Comparison of ENCODE assay signal across 23 cellular contexts in genomic region chr10:116702165-116702564, GRCh38. TPM values are rescaled to one million over a fixed set of nuclear protein-coding genes. Genes with fewer than 3 reads are reported as not detected.
DNase-seq lines count a peak whose midpoint lies in the region; ATAC-seq, FAIRE-seq and TF ChIP-seq lines count a peak whose summit lies in the region.
"Had no signal": no experiment of that assay in that cellular context is flagged by ENCODE, and none has a peak within 500 bp of the region (broad histone marks: within the 10 kb centered on the region; RNA-seq: fewer than 3 reads in every experiment).

No MANE protein-coding gene starts in this region.

- intact Hi-C loops in cardiac septum (cut with DNase I) (no loop called here), left cardiac atrium (cut with DNase I) (no loop called here), HepG2 (cut with micrococcal nuclease; ENCODE audit: unreplicated experiment) (no loop called here), sigmoid colon (cut with DNase I) (no loop called here)

- H3K4me1 ChIP-seq in HepG2 (ENCODE audit: insufficient read depth, low read length) (no peaks in the 10 kb centered on the region), sigmoid colon (no peaks in the 10 kb centered on the region)
- H3K4me1 ChIP-seq: BLaER1, Caco-2 had no signal

- no TSS peak for BruUV-seq in HepG2 (replicated peaks; lab: Mats Ljungman, UMichigan)

- DNase-seq in cardiac septum (ENCODE audit: low spot score) = peak; percentile 63
- DNase-seq in left cardiac atrium = no peak
- no peak for DNase-seq in HepG2 (ENCODE audit: low spot score)
- peak; percentile 46 for DNase-seq in sigmoid colon
- DNase-seq in activated effector memory CD4-positive, alpha-beta T cell treated with Interleukin-2 at 50 U/mL for 16 hours = no peak
- DNase-seq: Caco-2; CD4-positive, CD25-positive, alpha-beta regulatory T cell; CD8-positive, alpha-beta T cell; DMS153; DND-41; GM23248; H7; HCEC 1CT had no signal

- TF ChIP-seq EP300 in HepG2 (IDR thresholded peaks at IDR 0.05; ENCODE audit: low read depth in 2 of 2, low read length in 2 of 2) (no peak), HepG2 (CRISPR knock-in tag; IDR thresholded peaks at IDR 0.05; ENCODE audit: borderline replicate concordance) (no peak), sigmoid colon (IDR thresholded peaks at IDR 0.05) (no peak)

- CTCF ChIA-PET in HepG2 (lab: Yijun Ruan, JAX; ENCODE audit: low intra/inter-chr PET ratio, low total read pairs) = no interaction called here

- H3K9me3 ChIP-seq in HepG2 (ENCODE audit: low read length) (no peaks in the 10 kb centered on the region), sigmoid colon (no peaks in the 10 kb centered on the region)
- H3K9me3 ChIP-seq: BLaER1, Caco-2 had no signal

- no peak for FAIRE-seq in HepG2 (lab: Jason Lieb, UNC)
- FAIRE-seq: A204.1, G401.6, GM12892, GM19239, H1 had no signal

- H4K20me1 ChIP-seq in HepG2 (ENCODE audit: insufficient read depth, low read length) = no peaks in the 10 kb centered on the region
- H4K20me1 ChIP-seq: BLaER1 had no signal

- TF ChIP-seq POLR2A in HepG2 (IDR thresholded peaks at IDR 0.05; ENCODE audit: insufficient read depth in 1 of 2, low read depth in 2 of 2, low read length in 2 of 2) = no peak
- TF ChIP-seq POLR2A in sigmoid colon (IDR thresholded peaks at IDR 0.05) = no peak

- H3K27me3 ChIP-seq in HepG2 (ENCODE audit: control insufficient read depth in 1 of 2, insufficient read depth in 2 of 2, low read length in 2 of 2) (no peaks in the 10 kb centered on the region), sigmoid colon (no peaks in the 10 kb centered on the region)
- H3K27me3 ChIP-seq: BLaER1 had no signal

- H3K36me3 ChIP-seq in HepG2 (replicated peaks in 1 of 2; ENCODE audit: control insufficient read depth in 1 of 2, insufficient read depth in 2 of 2, low read length in 2 of 2) = no peaks in the 10 kb centered on the region; a peak in 1 of 5 replicates
- peaks cover 0 to 19% (median 2%) of the 10 kb centered on the region in 4 donors for H3K36me3 ChIP-seq in sigmoid colon
- H3K36me3 ChIP-seq: BLaER1 had no signal

- no peak overlapping the region for H3K4me2 ChIP-seq in HepG2 (ENCODE audit: low read depth, low read length)
- H3K4me2 ChIP-seq: BLaER1 had no signal

- 95% methylated on average over 8 of the region's 9 CpGs for WGBS in HepG2 (ENCODE audit: low lambda C conversion rate)
- 88 to 89% methylated on average over 9 of the region's 9 CpGs for WGBS in sigmoid colon, 2 donors

- POLR2A ChIA-PET in HepG2 (lab: Yijun Ruan, JAX) = no interaction called here

- no peaks in the 10 kb centered on the region for H3K79me2 ChIP-seq in HepG2 (ENCODE audit: insufficient read depth, low read length)

- no peak overlapping the region for H2AFZ ChIP-seq in HepG2 (ENCODE audit: low read length)
- H2AFZ ChIP-seq: GM23248 had no signal

- TF ChIP-seq RAD21 in HepG2 (CRISPR knock-in tag; IDR thresholded peaks at IDR 0.05) = no peak

- ATAC-seq in left cardiac atrium (no peak), HepG2 (no peak), HG02885 (IDR thresholded peaks at IDR 0.05; ENCODE audit: poor library complexity, unreplicated experiment) (no peak), HG03571 (IDR thresholded peaks at IDR 0.05; ENCODE audit: unreplicated experiment) (no peak)
- ATAC-seq: CD8-positive, alpha-beta T cell had no signal

- no peak overlapping the region for H3K27ac ChIP-seq in HepG2 (ENCODE audit: extremely low read length, insufficient read depth, low read length)
- H3K27ac ChIP-seq in sigmoid colon = no peak overlapping the region
- H3K27ac ChIP-seq: 22Rv1, BLaER1, C4-2B, GM23248 had no signal

- in situ Hi-C loops in HepG2 (cut with HindIII; ENCODE audit: extremely low pct_ligation_motif_present, low pct_unique_long_range_greater_than_20kb) = no loop called here

- no peak overlapping the region for H3K4me3 ChIP-seq in HepG2 (replicated peaks in 1 of 3; ENCODE audit: insufficient read depth in 1 of 3, low read depth in 2 of 3, low read length in 3 of 3)
- H3K4me3 ChIP-seq in sigmoid colon = no peak overlapping the region
- H3K4me3 ChIP-seq: BLaER1, GM23248 had no signal

- no peak overlapping the region for H3K9ac ChIP-seq in HepG2 (ENCODE audit: insufficient read depth, low read depth, low read length)
- H3K9ac ChIP-seq: BLaER1, GM23248 had no signal

- TF ChIP-seq CTCF in HepG2 (CRISPR knock-in tag; IDR thresholded peaks at IDR 0.05) (no peak), sigmoid colon (IDR thresholded peaks at IDR 0.05) (no peak)

TF ChIP-seq in HepG2, 621 proteins besides CTCF, POLR2A, EP300 and RAD21:
- TF ChIP-seq ZNF121 (CRISPR knock-in tag; IDR thresholded peaks at IDR 0.05) (0 out of 2 replicates have a peak, but pooled peaks have one; percentile 2), CREB1 (IDR thresholded peaks at IDR 0.05) (no peak), CREB1 (CRISPR knock-in tag; IDR thresholded peaks at IDR 0.05) (no peak)

RNA-seq across cellular contexts. Expression of gene HSPA12A, which starts 40.2 kb away (rescaled TPM):
- 8.1 TPM for total RNA-seq in cardiac septum
- 10 to 100 TPM; 16.6 to 23.4 TPM for total RNA-seq in left cardiac atrium
- total RNA-seq in HepG2 (2016; rRNA removed; fragmentation: Illumina TruSeq; extraction: Trizol) = 12.9 and 13.6 TPM in 2 replicates
- 1.2 and 1.6 TPM in 2 replicates for total RNA-seq in HepG2 (2016; cell fraction: cytosol; rRNA removed; fragmentation: Illumina TruSeq; extraction: Trizol; ENCODE audit: low read depth)
- 11.4 and 13.0 TPM in 2 replicates for total RNA-seq in HepG2 (2016; cell fraction: insoluble cytoplasmic fraction; rRNA removed; fragmentation: Illumina TruSeq; extraction: Trizol)
- total RNA-seq in HepG2 (2016; cell fraction: membrane; rRNA removed; fragmentation: Illumina TruSeq; extraction: Trizol) = 6.0 and 6.8 TPM in 2 replicates
- 20.1 and 20.8 TPM in 2 replicates for total RNA-seq in HepG2 (2016; cell fraction: nucleus; rRNA removed; fragmentation: Illumina TruSeq; extraction: Trizol)
- polyA plus RNA-seq in HepG2 (2011; rRNA removed) = 6.2 and 6.4 TPM in 2 replicates
- 3.1 and 3.5 TPM in 2 replicates for polyA plus RNA-seq in HepG2 (2011; cell fraction: cytosol; rRNA removed)
- 17.5 and 19.4 TPM in 2 replicates for polyA plus RNA-seq in HepG2 (2011; cell fraction: nucleus; rRNA removed)
- polyA plus RNA-seq in HepG2 (2012) = 4.4 and 5.0 TPM in 2 replicates
- polyA plus RNA-seq in HepG2 (2016; cell fraction: cytosol; fragmentation: Illumina TruSeq; extraction: Trizol; ENCODE audit: low read depth) = 0.99 and 1.1 TPM in 2 replicates
- 9.9 and 11.3 TPM in 2 replicates for polyA plus RNA-seq in HepG2 (2016; cell fraction: insoluble cytoplasmic fraction; fragmentation: Illumina TruSeq; extraction: Trizol; ENCODE audit: low read depth)
- polyA plus RNA-seq in HepG2 (2016; cell fraction: membrane; fragmentation: Illumina TruSeq; extraction: Trizol; ENCODE audit: low read depth) = 2.7 and 2.9 TPM in 2 replicates
- polyA plus RNA-seq in HepG2 (2016; cell fraction: nucleus; fragmentation: Illumina TruSeq; extraction: Trizol; ENCODE audit: insufficient read depth, low read depth) = 37.7 and 40.5 TPM in 2 replicates
- 0.91 and 21.7 TPM in 2 replicates for polyA minus RNA-seq in HepG2 (2011; rRNA and poly(A)+ RNA removed; ENCODE audit: low replicate concordance)
- 4.5 and 5.4 TPM in 2 replicates for polyA minus RNA-seq in HepG2 (2011; cell fraction: cytosol; rRNA and poly(A)+ RNA removed)
- 15.3 and 19.7 TPM in 2 replicates for polyA minus RNA-seq in HepG2 (2011; cell fraction: nucleus; rRNA and poly(A)+ RNA removed)
- total RNA-seq in sigmoid colon = 10 to 100 TPM; 12.3 to 17.4 (median 15.4) TPM
- 1 to 10 TPM; 1.4 to 3.6 (median 3.0) TPM for polyA plus RNA-seq in sigmoid colon

Comparison
In these comparisons a context has a peak if more than half of its experiments do, and no peak if none do; other contexts are left out.
1. DNase-seq: peak in cardiac septum (single experiment) and sigmoid colon (single experiment); none in left cardiac atrium (single experiment), HepG2 (single experiment) and activated effector memory CD4-positive, alpha-beta T cell treated with Interleukin-2 at 50 U/mL for 16 hours (single experiment).